Comparison of ENCODE assay signal across 8 cellular contexts in genomic region chr17:18040287-18040858, GRCh38. TPM values are rescaled to one million over a fixed set of nuclear protein-coding genes. Genes with fewer than 3 reads are reported as not detected.
DNase-seq lines count a peak whose midpoint lies in the region; ATAC-seq, FAIRE-seq and TF ChIP-seq lines count a peak whose summit lies in the region.

No MANE protein-coding gene starts in this region.

- peak overlapping the region; percentile 91 to 96 (median 92) for H3K27ac Mint-ChIP-seq in IgD-negative memory B cell

- peaks cover 3% of the 10 kb centered on the region for H3K36me3 ChIP-seq in bronchial epithelial cell (ENCODE audit: control insufficient read depth, insufficient read depth, low read length)
- H3K36me3 ChIP-seq in mucosa of stomach (ENCODE audit: control insufficient read depth, insufficient read depth, low read length): no peaks in the 10 kb centered on the region

- peaks cover 16% of the 10 kb centered on the region for H3K4me1 ChIP-seq in mucosa of stomach (ENCODE audit: control insufficient read depth, insufficient read depth, low read length)

- H3K4me3 Mint-ChIP-seq in IgD-negative memory B cell: peak overlapping the region; percentile 85 to 94 (median 93)

- H3K27me3 ChIP-seq in bronchial epithelial cell (ENCODE audit: control insufficient read depth, insufficient read depth, low read length) (no peaks in the 10 kb centered on the region), mucosa of stomach (ENCODE audit: control insufficient read depth, insufficient read depth, low read length) (no peaks in the 10 kb centered on the region)

- H3K9ac ChIP-seq in mucosa of stomach (ENCODE audit: low read length): peak overlapping the region; percentile 75

- DNase-seq in AG09309 (ENCODE audit: low read depth): no peak
- DNase-seq in bronchial epithelial cell (ENCODE audit: low read depth): no peak
- no peak for DNase-seq in NCI-H1417 (lab: John Stamatoyannopoulos, UW)
- DNase-seq in SKM-1 treated with dmso at 0.1 percent for 144 hours (lab: John Stamatoyannopoulos, UW; ENCODE audit: unreplicated experiment): no peak

- ATAC-seq in HG03196 (IDR thresholded peaks at IDR 0.05; ENCODE audit: unreplicated experiment) (no peak), HG03521 (IDR thresholded peaks at IDR 0.05; ENCODE audit: unreplicated experiment) (no peak)

- H3K4me3 ChIP-seq in AG09309 (ENCODE audit: control insufficient read depth, low read depth, low read length): peak overlapping the region; percentile 80
- H3K4me3 ChIP-seq in bronchial epithelial cell (ENCODE audit: low read depth, low read length): peak overlapping the region; percentile 76
- peak overlapping the region; percentile 53 for H3K4me3 ChIP-seq in mucosa of stomach (ENCODE audit: low read length)

- no peaks in the 10 kb centered on the region for H3K27me3 Mint-ChIP-seq in IgD-negative memory B cell

- TF ChIP-seq CTCF in AG09309 (IDR thresholded peaks at IDR 0.05; ENCODE audit: control insufficient read depth, insufficient read depth, low read depth, low read length, missing control alignments) (no peak), bronchial epithelial cell (IDR thresholded peaks at IDR 0.05; ENCODE audit: insufficient read depth, low read length, severe bottlenecking) (no peak)

- H3K4me1 Mint-ChIP-seq in IgD-negative memory B cell: peaks cover 20 to 37% (median 23%) of the 10 kb centered on the region in 3 donors

- no peak for FAIRE-seq in bronchial epithelial cell (lab: Jason Lieb, UNC)

- H3K36me3 Mint-ChIP-seq in IgD-negative memory B cell: no peaks in the 10 kb centered on the region

- no peaks in the 10 kb centered on the region for H3K9me3 Mint-ChIP-seq in IgD-negative memory B cell

- no peaks in the 10 kb centered on the region for H3K9me3 ChIP-seq in mucosa of stomach (ENCODE audit: control insufficient read depth, low read length)

RNA-seq across cellular contexts. Expression of gene GID4, which starts 1.2 kb away (rescaled TPM):
- polyA plus RNA-seq in IgD-negative memory B cell: 7.7 TPM
- total RNA-seq in bronchial epithelial cell: 5.3 and 6.5 TPM in 2 replicates

RNA-seq across cellular contexts. Expression of gene ATPAF2, which starts 1.4 kb away (rescaled TPM):
- polyA plus RNA-seq in IgD-negative memory B cell: 41.5 TPM
- total RNA-seq in bronchial epithelial cell: 11.3 and 11.5 TPM in 2 replicates

RNA-seq across cellular contexts. Expression of gene DRG2, which starts 47.4 kb away (rescaled TPM):
- polyA plus RNA-seq in IgD-negative memory B cell: 47.8 TPM
- 20.7 and 23.7 TPM in 2 replicates for total RNA-seq in bronchial epithelial cell
